ENCODE assay signal across 7 cellular contexts in genomic region chr9:89312154-89312616, GRCh38. TPM values are rescaled to one million over a fixed set of nuclear protein-coding genes. Genes with fewer than 3 reads are reported as not detected.
A peak's percentile ranks its signal among the peaks of the same experiment; 100 is the strongest.
DNase-seq lines count a peak whose midpoint lies in the region; ATAC-seq and TF ChIP-seq lines count a peak whose summit lies in the region.

No MANE protein-coding gene starts in this region.

- H3K27ac ChIP-seq in caudate nucleus (ENCODE audit: low read depth, low read length): no peak overlapping the region

- DNase-seq in GM12865 (ENCODE audit: low read depth) (peak; percentile 29), NAMALWA (ENCODE audit: low spot score) (peak; percentile 70), cardiac fibroblast (ENCODE audit: low read depth in 2 of 2) (peak; percentile 35 to 47), myocyte (ENCODE audit: low read depth) (peak; percentile 40), caudate nucleus (lab: John Stamatoyannopoulos, UW) (no peak), NCI-H2081 treated with DMSO at 0.1 percent for 48 hours (lab: John Stamatoyannopoulos, UW) (no peak)

- no peak for ATAC-seq in GM21723 (IDR thresholded peaks at IDR 0.05; ENCODE audit: unreplicated experiment)

- no peak for TF ChIP-seq CTCF in GM12865 (IDR thresholded peaks at IDR 0.05; ENCODE audit: insufficient read depth, low read depth, low read length, missing control alignments)
- TF ChIP-seq CTCF in cardiac fibroblast (IDR thresholded peaks at IDR 0.05; ENCODE audit: low read depth, low read length): no peak

- H3K4me3 ChIP-seq in GM12865 (ENCODE audit: low read depth, low read length): peak overlapping the region; percentile 79
- peak overlapping the region; percentile 82 to 85 for H3K4me3 ChIP-seq in cardiac fibroblast (replicated peaks in 1 of 2; ENCODE audit: low read depth in 2 of 2, low read length in 2 of 2)

RNA-seq across cellular contexts. Expression of gene CKS2, which starts 1.2 kb away (rescaled TPM):
- total RNA-seq in myocyte: 18.6 and 25.5 TPM in 2 replicates
- polyA plus RNA-seq in myocyte (2012): 21.1 TPM

RNA-seq across cellular contexts. Expression of gene SECISBP2, which starts 6.1 kb away (rescaled TPM):
- 22.6 and 26.4 TPM in 2 replicates for total RNA-seq in myocyte
- 13.0 TPM for polyA plus RNA-seq in myocyte (2012)

Comparison
In these comparisons a context has a peak if more than half of its experiments do, and no peak if none do; other contexts are left out.
1. DNase-seq: peak in GM12865 (single experiment), NAMALWA (single experiment), cardiac fibroblast (2 of 2) and myocyte (single experiment); none in caudate nucleus (0 of 61) and NCI-H2081 treated with DMSO at 0.1 percent for 48 hours (single experiment).